Comparison of ENCODE assay signal across 8 cellular contexts in genomic region chr9:137672907-137673791, GRCh38. TPM values are rescaled to one million over a fixed set of nuclear protein-coding genes. Genes with fewer than 3 reads are reported as not detected.
DNase-seq lines count a peak whose midpoint lies in the region; ATAC-seq lines count a peak whose summit lies in the region.

No MANE protein-coding gene starts in this region.

- peaks cover 21% of the 10 kb centered on the region for H3K36me3 Mint-ChIP-seq in activated T-helper 2 cell treated with anti-CD3 and anti-CD28 coated beads, Interferon-gamma antibody, Interleukin-2, Interleukin-4, amounts not matched to agents 10 μg/mL and 5 μg/mL and 100 μg/mL, durations not matched to agents 14 hours and 24 hours and 36 hours (ENCODE audit: low read depth)

- no peaks in the 10 kb centered on the region for H3K27me3 Mint-ChIP-seq in activated T-helper 2 cell treated with anti-CD3 and anti-CD28 coated beads, Interferon-gamma antibody, Interleukin-2, Interleukin-4, amounts not matched to agents 10 μg/mL and 5 μg/mL and 100 μg/mL, durations not matched to agents 14 hours and 24 hours and 36 hours (ENCODE audit: low read depth)

- no peak overlapping the region for H3K4me3 Mint-ChIP-seq in activated T-helper 2 cell treated with anti-CD3 and anti-CD28 coated beads, Interferon-gamma antibody, Interleukin-2, Interleukin-4, amounts not matched to agents 10 μg/mL and 5 μg/mL and 100 μg/mL, durations not matched to agents 14 hours and 24 hours and 36 hours (ENCODE audit: low read depth)

- peaks cover 16% of the 10 kb centered on the region for H3K4me1 Mint-ChIP-seq in activated T-helper 2 cell treated with anti-CD3 and anti-CD28 coated beads, Interferon-gamma antibody, Interleukin-2, Interleukin-4, amounts not matched to agents 10 μg/mL and 5 μg/mL and 100 μg/mL, durations not matched to agents 14 hours and 24 hours and 36 hours (ENCODE audit: low read depth)

- ATAC-seq in HG03558 (IDR thresholded peaks at IDR 0.05; ENCODE audit: extremely low read depth, unreplicated experiment), result peak; percentile 51

- no peak overlapping the region for H3K27ac Mint-ChIP-seq in activated T-helper 2 cell treated with anti-CD3 and anti-CD28 coated beads, Interferon-gamma antibody, Interleukin-2, Interleukin-4, amounts not matched to agents 10 μg/mL and 5 μg/mL and 100 μg/mL, durations not matched to agents 14 hours and 24 hours and 36 hours

- DNase-seq in COLO668 (lab: John Stamatoyannopoulos, UW; ENCODE audit: unreplicated experiment) (peak; percentile 37), GM19238 (ENCODE audit: insufficient read length, low spot score) (peak; percentile 69), NCI-H82 treated with DMSO at 0.1 percent for 48 hours (lab: John Stamatoyannopoulos, UW; ENCODE audit: unreplicated experiment) (peak; percentile 18), glomerular endothelial cell (ENCODE audit: extremely low read depth, low read depth, low spot score) (peak; percentile 63), posterior vena cava (ENCODE audit: low spot score) (peak; percentile 76), ureter (ENCODE audit: low spot score) (no peak)
- DNase-seq in activated T-helper 2 cell treated with anti-CD3 and anti-CD28 coated beads, Interferon-gamma antibody, Interleukin-2, Interleukin-4, amounts not matched to agents 10 μg/mL and 5 μg/mL and 100 μg/mL, durations not matched to agents 14 hours and 24 hours and 36 hours (ENCODE audit: low spot score), result peak; percentile 16

- intact Hi-C loops in activated T-helper 2 cell treated with anti-CD3 and anti-CD28 coated beads, Interferon-gamma antibody, Interleukin-2, Interleukin-4, amounts not matched to agents 10 μg/mL and 5 μg/mL and 100 μg/mL, durations not matched to agents 14 hours and 24 hours and 36 hours (cut with micrococcal nuclease), result no loop called here
- intact Hi-C loops in posterior vena cava (cut with DNase I), result no loop called here

- H3K9me3 Mint-ChIP-seq in activated T-helper 2 cell treated with anti-CD3 and anti-CD28 coated beads, Interferon-gamma antibody, Interleukin-2, Interleukin-4, amounts not matched to agents 10 μg/mL and 5 μg/mL and 100 μg/mL, durations not matched to agents 14 hours and 24 hours and 36 hours, result no peaks in the 10 kb centered on the region

RNA-seq across cellular contexts. Expression of gene EHMT1, which starts 54.3 kb away (rescaled TPM):
- total RNA-seq in activated T-helper 2 cell treated with anti-CD3 and anti-CD28 coated beads, Interferon-gamma antibody, Interleukin-2, Interleukin-4, amounts not matched to agents 10 μg/mL and 5 μg/mL and 100 μg/mL, durations not matched to agents 14 hours and 24 hours and 36 hours, result 96.5 and 103 TPM in 2 replicates
- 61.3 and 96.9 TPM in 2 replicates for total RNA-seq in glomerular endothelial cell
- total RNA-seq in posterior vena cava, result 10 to 100 TPM; 56.2 to 59.6 TPM
- total RNA-seq in ureter, result 126 TPM
